ENCODE assay signal across 15 cellular contexts in the genomic region with DNA sequence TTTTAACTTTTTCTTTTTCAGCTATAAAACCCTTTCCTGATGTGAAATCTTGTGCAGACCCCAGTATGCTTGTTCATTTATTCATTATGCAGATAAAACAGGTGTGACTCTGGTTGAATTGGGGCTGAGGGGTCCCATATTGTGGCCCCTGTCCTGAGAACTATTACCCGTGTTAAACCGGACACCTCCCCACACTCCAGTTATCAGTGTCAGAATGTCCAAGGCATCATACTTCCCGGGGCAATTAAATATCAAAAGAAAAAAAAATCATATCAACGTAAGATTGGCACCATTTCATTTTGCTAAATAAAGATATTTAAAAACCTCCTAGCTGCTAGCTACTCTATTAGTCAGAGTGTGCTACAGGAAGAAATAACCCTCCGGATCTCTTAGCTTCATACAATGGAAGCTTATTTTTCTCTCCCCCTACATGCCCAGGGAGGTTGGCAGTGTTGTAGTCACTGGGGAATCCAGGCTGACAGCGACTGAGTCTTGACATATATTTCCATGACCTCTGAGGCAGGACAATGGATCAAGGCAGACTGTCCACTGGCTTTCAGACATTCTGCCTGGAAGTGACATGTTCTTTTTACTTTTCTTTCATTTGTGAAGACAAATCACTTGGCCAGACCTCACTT.
"Had no signal": no experiment of that assay in that cellular context is flagged by ENCODE, and none has a peak within 500 bp of the region (broad histone marks: within the 10 kb centered on the region; RNA-seq: fewer than 3 reads in every experiment).

No MANE protein-coding gene starts in this region.

- H3K9me3 ChIP-seq: adrenal gland, SJCRH30 had no signal

- DNase-seq: activated CD4-positive, alpha-beta T cell treated with anti-CD3 and anti-CD28 coated beads for 4 hours; activated CD8-positive, alpha-beta memory T cell treated with anti-CD3 and anti-CD28 coated beads, Interleukin-2, amount 50 U/mL, for 4 hours; activated CD8-positive, alpha-beta T cell treated with anti-CD3 and anti-CD28 coated beads for 36 hours; activated naive CD4-positive, alpha-beta T cell treated with anti-CD3 and anti-CD28 coated beads, Interleukin-2, amount 50 U/mL, for 16 hours; activated naive CD8-positive, alpha-beta T cell treated with anti-CD3 and anti-CD28 coated beads, Interleukin-2, amount 10 ng/mL, durations not matched to agents 7 days and 5 days; adrenal gland; anterior cingulate cortex; NCI-H1092; NCI-H1417; NCI-H1930; NCI-H226; NCI-H526 treated with DMSO at 0.1 percent for 48 hours; SJCRH30 had no signal

- H3K27me3 ChIP-seq: adrenal gland, SJCRH30 had no signal

- ATAC-seq: activated CD4-positive, CD25-positive, alpha-beta regulatory T cell treated with anti-CD3 and anti-CD28 coated beads, Interleukin-2, amount 50 U/mL, for 24 hours; activated CD8-positive, alpha-beta T cell treated with anti-CD3 and anti-CD28 coated beads for 36 hours had no signal

- H3K4me1 ChIP-seq: adrenal gland had no signal

- H3K4me3 ChIP-seq: adrenal gland, SJCRH30 had no signal

- H3K27ac ChIP-seq: adrenal gland, KMS-11, SJCRH30 had no signal

- H3K36me3 ChIP-seq: adrenal gland, SJCRH30 had no signal
